In genomic region chr10:9209105-9209798, GRCh38 we compare ENCODE assay signal across 8 cellular contexts.
DNase-seq lines count a peak whose midpoint lies in the region; ATAC-seq, FAIRE-seq and TF ChIP-seq lines count a peak whose summit lies in the region.

No MANE protein-coding gene starts in this region.

- no peaks in the 10 kb centered on the region for H3K36me3 Mint-ChIP-seq in osteocyte (ENCODE audit: unreplicated experiment)

- H3K27ac Mint-ChIP-seq in osteocyte (ENCODE audit: unreplicated experiment), result no peak overlapping the region

- no peak for TF ChIP-seq POLR2A in testis (IDR thresholded peaks at IDR 0.05)

- no peaks in the 10 kb centered on the region for H3K36me3 ChIP-seq in testis (ENCODE audit: low read depth, missing control alignments)

- H3K9me3 Mint-ChIP-seq in osteocyte (ENCODE audit: unreplicated experiment), result no peaks in the 10 kb centered on the region

- TF ChIP-seq CTCF in AG09319 (IDR thresholded peaks at IDR 0.05; ENCODE audit: low read depth, low read length) (peak; percentile 92), osteocyte (IDR thresholded peaks at IDR 0.05) (peak; percentile 86), testis (IDR thresholded peaks at IDR 0.05) (peak; percentile 74 to 95 (median 80))

- H3K27ac ChIP-seq in testis, result no peak overlapping the region

- no peaks in the 10 kb centered on the region for H3K27me3 ChIP-seq in testis

- peak; percentile 89 for FAIRE-seq in frontal cortex (lab: Jason Lieb, UNC)

- H3K4me1 ChIP-seq in testis, result no peaks in the 10 kb centered on the region

- no peak overlapping the region for H3K4me3 ChIP-seq in testis

- no peak overlapping the region for H3K4me3 Mint-ChIP-seq in osteocyte (ENCODE audit: unreplicated experiment)

- intact Hi-C loops in testis (cut with DNase I; ENCODE audit: low total_unique reads), result no loop called here

- DNase-seq in AG09319 (ENCODE audit: extremely low read depth, low read depth) (peak; percentile 15), RKO (ENCODE audit: low spot score) (peak; percentile 67), frontal cortex (ENCODE audit: low spot score in 2 of 2) (peak; percentile 12 to 46), osteocyte (ENCODE audit: extremely low spot score, unreplicated experiment) (no peak), testis (peak; percentile 79)
- DNase-seq in activated effector memory CD4-positive, alpha-beta T cell treated with Interleukin-2 at 50 U/mL for 16 hours, result peak; percentile 56

- peaks cover 2% of the 10 kb centered on the region for H3K4me1 Mint-ChIP-seq in osteocyte (ENCODE audit: unreplicated experiment)

- H3K27me3 Mint-ChIP-seq in osteocyte (ENCODE audit: unreplicated experiment), result peaks cover 5% of the 10 kb centered on the region

- 15 to 17% methylated on average over 13 of the region's 13 CpGs for WGBS in testis, 2 donors

- ATAC-seq in GM18861 (IDR thresholded peaks at IDR 0.05; ENCODE audit: unreplicated experiment) (peak; percentile 74), HG03280 (IDR thresholded peaks at IDR 0.05; ENCODE audit: unreplicated experiment) (peak; percentile 85)

- no peaks in the 10 kb centered on the region for H3K9me3 ChIP-seq in testis
